ENCODE assay signal across 17 cellular contexts in genomic region chr11:79336740-79337517, GRCh38.
A peak's percentile ranks its signal among the peaks of the same experiment; 100 is the strongest.
DNase-seq lines count a peak whose midpoint lies in the region; ATAC-seq and TF ChIP-seq lines count a peak whose summit lies in the region.
"Had no signal": no experiment of that assay in that cellular context is flagged by ENCODE, and none has a peak within 500 bp of the region (broad histone marks: within the 10 kb centered on the region; RNA-seq: fewer than 3 reads in every experiment).

No MANE protein-coding gene starts in this region.

- POLR2A ChIA-PET in WTC11 (lab: Charles Lee), result no interaction called here

- DNase-seq in ELF-1 (ENCODE audit: low read depth, low spot score) (peak; percentile 10), WTC11 (ENCODE audit: low spot score) (no peak), fibroblast of peridontal ligament (ENCODE audit: extremely low read depth) (peak; percentile 31), neural crest cell (ENCODE audit: low read depth, low spot score) (no peak), NCI-H748 (lab: John Stamatoyannopoulos, UW; ENCODE audit: unreplicated experiment) (no peak), NCI-H1694 treated with DMSO at 0.1 percent for 48 hours (lab: John Stamatoyannopoulos, UW) (no peak), progenitor cell of endocrine pancreas (ENCODE audit: low spot score, unreplicated experiment) (no peak), NCI-H774 (lab: John Stamatoyannopoulos, UW) (no peak)
- DNase-seq: CD4-positive, alpha-beta memory T cell; GF-D8; KG1; NCI-H1092 treated with DMSO at 0.1 percent for 48 hours; NCI-H1436 treated with DMSO at 0.1 percent for 48 hours; NCI-H2029; NCI-H2227 treated with DMSO at 0.1 percent for 48 hours; NCI-H510A; Peyer's patch had no signal

- CTCF ChIA-PET in WTC11 (lab: Charles Lee), result interaction anchor here (0.9 to 1.8 kb wide), 3 partner anchors 64 to 104 kb away, joined by 4 to 6 read pairs (median 5); partner anchors contain the start of gene TENM4

- H3K9me3 Mint-ChIP-seq in WTC11 (no peaks in the 10 kb centered on the region), neural crest cell (no peaks in the 10 kb centered on the region), progenitor cell of endocrine pancreas (ENCODE audit: low read depth) (no peaks in the 10 kb centered on the region)

- ATAC-seq in WTC11, result peak; percentile 59

- H3K4me3 Mint-ChIP-seq in WTC11, result no peak overlapping the region
- no peak overlapping the region for H3K4me3 Mint-ChIP-seq in neural crest cell
- no peak overlapping the region for H3K4me3 Mint-ChIP-seq in progenitor cell of endocrine pancreas (ENCODE audit: low read depth)
- H3K4me3 Mint-ChIP-seq: CD4-positive, alpha-beta memory T cell had no signal

- H3K27me3 Mint-ChIP-seq in WTC11 (ENCODE audit: low read depth) (no peaks in the 10 kb centered on the region), neural crest cell (ENCODE audit: low read depth) (no peaks in the 10 kb centered on the region), progenitor cell of endocrine pancreas (no peaks in the 10 kb centered on the region)
- H3K27me3 Mint-ChIP-seq: CD4-positive, alpha-beta memory T cell had no signal

- TF ChIP-seq CTCF in WTC11 (IDR thresholded peaks at IDR 0.05) (no peak), neural crest cell (conservative IDR thresholded peaks at IDR 0.05) (no peak), progenitor cell of endocrine pancreas (IDR thresholded peaks at IDR 0.05; ENCODE audit: unreplicated experiment) (no peak)

- no peak overlapping the region for H3K27ac Mint-ChIP-seq in WTC11
- peak overlapping the region; percentile 83 for H3K27ac Mint-ChIP-seq in neural crest cell (ENCODE audit: unreplicated experiment)
- no peak overlapping the region for H3K27ac Mint-ChIP-seq in progenitor cell of endocrine pancreas
- H3K27ac Mint-ChIP-seq: CD4-positive, alpha-beta memory T cell had no signal

- H3K36me3 Mint-ChIP-seq in WTC11, result no peaks in the 10 kb centered on the region
- H3K36me3 Mint-ChIP-seq in neural crest cell (ENCODE audit: low read depth), result no peaks in the 10 kb centered on the region
- no peaks in the 10 kb centered on the region for H3K36me3 Mint-ChIP-seq in progenitor cell of endocrine pancreas (ENCODE audit: insufficient read depth)
- H3K36me3 Mint-ChIP-seq: CD4-positive, alpha-beta memory T cell had no signal

- H3K4me1 Mint-ChIP-seq in WTC11 (peaks cover 9% of the 10 kb centered on the region), neural crest cell (peaks cover under 1% of the 10 kb centered on the region), progenitor cell of endocrine pancreas (ENCODE audit: low read depth) (peaks cover 6% of the 10 kb centered on the region)
- H3K4me1 Mint-ChIP-seq: CD4-positive, alpha-beta memory T cell had no signal

TF ChIP-seq in WTC11, 78 proteins besides CTCF, POLR2A, EP300 and RAD21:
- TF ChIP-seq NFYB (CRISPR knock-in tag; conservative IDR thresholded peaks at IDR 0.05; ENCODE audit: low read depth), result no peak
- no peak for TF ChIP-seq ZNF396 (CRISPR knock-in tag; IDR thresholded peaks at IDR 0.05; ENCODE audit: borderline replicate concordance)
- no peak for TF ChIP-seq TP53 (CRISPR knock-in tag; IDR thresholded peaks at IDR 0.05)
- TF ChIP-seq, protein P1, sequence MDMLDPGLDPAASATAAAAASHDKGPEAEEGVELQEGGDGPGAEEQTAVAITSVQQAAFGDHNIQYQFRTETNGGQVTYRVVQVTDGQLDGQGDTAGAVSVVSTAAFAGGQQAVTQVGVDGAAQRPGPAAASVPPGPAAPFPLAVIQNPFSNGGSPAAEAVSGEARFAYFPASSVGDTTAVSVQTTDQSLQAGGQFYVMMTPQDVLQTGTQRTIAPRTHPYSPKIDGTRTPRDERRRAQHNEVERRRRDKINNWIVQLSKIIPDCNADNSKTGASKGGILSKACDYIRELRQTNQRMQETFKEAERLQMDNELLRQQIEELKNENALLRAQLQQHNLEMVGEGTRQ (CRISPR knock-in tag; IDR thresholded peaks at IDR 0.05), result no peak
- no peak for TF ChIP-seq GABPB1 (CRISPR knock-in tag; IDR thresholded peaks at IDR 0.05)
- TF ChIP-seq SP1 (CRISPR knock-in tag; conservative IDR thresholded peaks at IDR 0.05), result no peak
- no peak for TF ChIP-seq ATF1 (CRISPR knock-in tag; IDR thresholded peaks at IDR 0.05)
- TF ChIP-seq NR3C1 (CRISPR knock-in tag; conservative IDR thresholded peaks at IDR 0.05; ENCODE audit: low read depth), result no peak
- no peak for TF ChIP-seq CREB1 (CRISPR knock-in tag; IDR thresholded peaks at IDR 0.05)
- TF ChIP-seq ZNF219 (CRISPR knock-in tag; IDR thresholded peaks at IDR 0.05; ENCODE audit: borderline replicate concordance), result no peak
- TF ChIP-seq, protein P2, sequence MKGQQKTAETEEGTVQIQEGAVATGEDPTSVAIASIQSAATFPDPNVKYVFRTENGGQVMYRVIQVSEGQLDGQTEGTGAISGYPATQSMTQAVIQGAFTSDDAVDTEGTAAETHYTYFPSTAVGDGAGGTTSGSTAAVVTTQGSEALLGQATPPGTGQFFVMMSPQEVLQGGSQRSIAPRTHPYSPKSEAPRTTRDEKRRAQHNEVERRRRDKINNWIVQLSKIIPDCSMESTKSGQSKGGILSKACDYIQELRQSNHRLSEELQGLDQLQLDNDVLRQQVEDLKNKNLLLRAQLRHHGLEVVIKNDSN (CRISPR knock-in tag; IDR thresholded peaks at IDR 0.05), result no peak
- TF ChIP-seq, protein P3, sequence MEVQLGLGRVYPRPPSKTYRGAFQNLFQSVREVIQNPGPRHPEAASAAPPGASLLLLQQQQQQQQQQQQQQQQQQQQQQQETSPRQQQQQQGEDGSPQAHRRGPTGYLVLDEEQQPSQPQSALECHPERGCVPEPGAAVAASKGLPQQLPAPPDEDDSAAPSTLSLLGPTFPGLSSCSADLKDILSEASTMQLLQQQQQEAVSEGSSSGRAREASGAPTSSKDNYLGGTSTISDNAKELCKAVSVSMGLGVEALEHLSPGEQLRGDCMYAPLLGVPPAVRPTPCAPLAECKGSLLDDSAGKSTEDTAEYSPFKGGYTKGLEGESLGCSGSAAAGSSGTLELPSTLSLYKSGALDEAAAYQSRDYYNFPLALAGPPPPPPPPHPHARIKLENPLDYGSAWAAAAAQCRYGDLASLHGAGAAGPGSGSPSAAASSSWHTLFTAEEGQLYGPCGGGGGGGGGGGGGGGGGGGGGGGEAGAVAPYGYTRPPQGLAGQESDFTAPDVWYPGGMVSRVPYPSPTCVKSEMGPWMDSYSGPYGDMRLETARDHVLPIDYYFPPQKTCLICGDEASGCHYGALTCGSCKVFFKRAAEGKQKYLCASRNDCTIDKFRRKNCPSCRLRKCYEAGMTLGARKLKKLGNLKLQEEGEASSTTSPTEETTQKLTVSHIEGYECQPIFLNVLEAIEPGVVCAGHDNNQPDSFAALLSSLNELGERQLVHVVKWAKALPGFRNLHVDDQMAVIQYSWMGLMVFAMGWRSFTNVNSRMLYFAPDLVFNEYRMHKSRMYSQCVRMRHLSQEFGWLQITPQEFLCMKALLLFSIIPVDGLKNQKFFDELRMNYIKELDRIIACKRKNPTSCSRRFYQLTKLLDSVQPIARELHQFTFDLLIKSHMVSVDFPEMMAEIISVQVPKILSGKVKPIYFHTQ (CRISPR knock-in tag; IDR thresholded peaks at IDR 0.05), result no peak
- no peak for TF ChIP-seq CREM (CRISPR knock-in tag; IDR thresholded peaks at IDR 0.05)
- TF ChIP-seq, protein P4, sequence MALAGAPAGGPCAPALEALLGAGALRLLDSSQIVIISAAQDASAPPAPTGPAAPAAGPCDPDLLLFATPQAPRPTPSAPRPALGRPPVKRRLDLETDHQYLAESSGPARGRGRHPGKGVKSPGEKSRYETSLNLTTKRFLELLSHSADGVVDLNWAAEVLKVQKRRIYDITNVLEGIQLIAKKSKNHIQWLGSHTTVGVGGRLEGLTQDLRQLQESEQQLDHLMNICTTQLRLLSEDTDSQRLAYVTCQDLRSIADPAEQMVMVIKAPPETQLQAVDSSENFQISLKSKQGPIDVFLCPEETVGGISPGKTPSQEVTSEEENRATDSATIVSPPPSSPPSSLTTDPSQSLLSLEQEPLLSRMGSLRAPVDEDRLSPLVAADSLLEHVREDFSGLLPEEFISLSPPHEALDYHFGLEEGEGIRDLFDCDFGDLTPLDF (CRISPR knock-in tag; IDR thresholded peaks at IDR 0.05), result no peak
- no peak for TF ChIP-seq CBFB (CRISPR knock-in tag; IDR thresholded peaks at IDR 0.05; ENCODE audit: low read depth)
- TF ChIP-seq TCF7 (CRISPR knock-in tag; IDR thresholded peaks at IDR 0.05; ENCODE audit: low read depth), result no peak

Comparison
In these comparisons a context has a peak if more than half of its experiments do, and no peak if none do; other contexts are left out.
1. DNase-seq: peak in ELF-1 (single experiment) and fibroblast of peridontal ligament (single experiment); none in WTC11 (single experiment), neural crest cell (single experiment), NCI-H748 (single experiment), NCI-H1694 treated with DMSO at 0.1 percent for 48 hours (single experiment), progenitor cell of endocrine pancreas (single experiment) and NCI-H774 (single experiment).